In genomic region chr5:151239237-151239861, GRCh38 we compare ENCODE assay signal across 8 cellular contexts. TPM values are rescaled to one million over a fixed set of nuclear protein-coding genes. Genes with fewer than 3 reads are reported as not detected.
DNase-seq lines count a peak whose midpoint lies in the region; ATAC-seq and TF ChIP-seq lines count a peak whose summit lies in the region.

No MANE protein-coding gene starts in this region.

- H3K36me3 Mint-ChIP-seq in H9 (ENCODE audit: insufficient read depth in 1 of 3, low read depth in 3 of 3) = peaks cover 0 to 6% (median 0%) of the 10 kb centered on the region in 3 experiments; a peak in 1 of 7 replicates
- no peaks in the 10 kb centered on the region for H3K36me3 Mint-ChIP-seq in activated T-cell treated with anti-CD3 and anti-CD28 coated beads, Interleukin-2, amount 50 U/mL, for 24 hours (ENCODE audit: low read depth)

- H3K27me3 ChIP-seq in H9 (ENCODE audit: insufficient read depth, low read length) (no peaks in the 10 kb centered on the region), gastroesophageal sphincter (no peaks in the 10 kb centered on the region), trophoblast cell (ENCODE audit: insufficient read depth, low read length) (no peaks in the 10 kb centered on the region)

- ATAC-seq in gastroesophageal sphincter = peak; percentile 70

- no CpG with 5 or more reads among the region's 17 CpGs for WGBS in H9 (ENCODE audit: extremely low coverage, insufficient read length, low lambda C conversion rate)
- WGBS in gastroesophageal sphincter (ENCODE audit: low coverage in 1 of 2), 2 donors = 28 to 42% methylated on average over 3 to 12 of the region's 17 CpGs
- no CpG with 5 or more reads among the region's 17 CpGs for WGBS in trophoblast cell (ENCODE audit: extremely low coverage, insufficient coverage, insufficient read length)

- peaks cover 18 to 35% of the 10 kb centered on the region in 2 experiments for H3K4me1 Mint-ChIP-seq in H9
- peaks cover 42% of the 10 kb centered on the region for H3K4me1 Mint-ChIP-seq in activated T-cell treated with anti-CD3 and anti-CD28 coated beads, Interleukin-2, amount 50 U/mL, for 24 hours (ENCODE audit: low read depth)

- H3K18ac ChIP-seq in H9 (ENCODE audit: insufficient read length, low read depth, low read length) (no peak overlapping the region), trophoblast cell (ENCODE audit: low read length) (no peak overlapping the region)

- no peak overlapping the region for H4K12ac ChIP-seq in trophoblast cell (ENCODE audit: low read depth, low read length)

- H3K4me2 ChIP-seq in H9 (ENCODE audit: insufficient read depth, insufficient read length, low read length) = no peak overlapping the region
- H3K4me2 ChIP-seq in trophoblast cell (ENCODE audit: low read length) = no peak overlapping the region

- no peak overlapping the region for H2BK5ac ChIP-seq in H9 (ENCODE audit: insufficient read length, low read length)
- peak overlapping the region; percentile 35 for H2BK5ac ChIP-seq in trophoblast cell (ENCODE audit: low read depth, low read length, poor library complexity)

- H2AK5ac ChIP-seq in H9 (ENCODE audit: insufficient read length, low read length) = no peak overlapping the region
- no peak overlapping the region for H2AK5ac ChIP-seq in trophoblast cell (ENCODE audit: low read length)

- H3K9me3 ChIP-seq in H9 (ENCODE audit: control insufficient read depth, low read depth, low read length) = no peaks in the 10 kb centered on the region
- H3K9me3 ChIP-seq in gastroesophageal sphincter = no peaks in the 10 kb centered on the region
- no peaks in the 10 kb centered on the region for H3K9me3 ChIP-seq in trophoblast cell (ENCODE audit: insufficient read depth, low read depth, low read length)

- H2BK15ac ChIP-seq in H9 (ENCODE audit: low read depth, low read length) = no peak overlapping the region

- H3K9me3 Mint-ChIP-seq in H9 = peaks cover 6% of the 10 kb centered on the region in 2 experiments; a peak in 3 of 5 replicates
- no peaks in the 10 kb centered on the region for H3K9me3 Mint-ChIP-seq in activated T-cell treated with anti-CD3 and anti-CD28 coated beads, Interleukin-2, amount 50 U/mL, for 24 hours

- H4K91ac ChIP-seq in H9 (ENCODE audit: insufficient read length, low read depth, low read length) (no peak overlapping the region), trophoblast cell (ENCODE audit: low read depth, low read length) (peak overlapping the region; percentile 77)

- H4K20me1 ChIP-seq in H9 (ENCODE audit: control insufficient read depth, insufficient read depth, insufficient read length) = no peaks in the 10 kb centered on the region

- H3K4me1 ChIP-seq in H9 (ENCODE audit: insufficient read depth, low read length) (peaks cover 2% of the 10 kb centered on the region; the same call in 1 of the 2 replicates), gastroesophageal sphincter (peaks cover 0 to 38% (median 20%) of the 10 kb centered on the region in 3 donors), trophoblast cell (ENCODE audit: control insufficient read depth in 1 of 2, insufficient read depth in 2 of 2, low read length in 2 of 2) (peaks cover 13 to 17% of the 10 kb centered on the region in 2 experiments)

- H3K79me1 ChIP-seq in H9 (ENCODE audit: insufficient read depth, low read depth, low read length, poor library complexity, severe bottlenecking) (no peaks in the 10 kb centered on the region), trophoblast cell (ENCODE audit: low read length) (peaks cover 9% of the 10 kb centered on the region)

- no peak for TF ChIP-seq POLR2A in gastroesophageal sphincter (IDR thresholded peaks at IDR 0.05)

- no peak overlapping the region for H3K4me3 Mint-ChIP-seq in H9
- H3K4me3 Mint-ChIP-seq in activated T-cell treated with anti-CD3 and anti-CD28 coated beads, Interleukin-2, amount 50 U/mL, for 24 hours = no peak overlapping the region

- no peak overlapping the region for H2BK20ac ChIP-seq in H9 (ENCODE audit: low read depth, low read length, poor library complexity, severe bottlenecking)

- no peak overlapping the region for H3K27ac ChIP-seq in H9 (ENCODE audit: insufficient read length, low read depth, low read length)
- H3K27ac ChIP-seq in gastroesophageal sphincter = peak overlapping the region; percentile 70 to 89 (median 85)
- H3K27ac ChIP-seq in trophoblast cell (ENCODE audit: low read depth, low read length) = no peak overlapping the region

- TF ChIP-seq CTCF in H9 (conservative IDR thresholded peaks at IDR 0.05) (peak; percentile 71), gastroesophageal sphincter (IDR thresholded peaks at IDR 0.05) (peak; percentile 63 to 83 (median 74))

- H4K5ac ChIP-seq in H9 (ENCODE audit: insufficient read length, low read depth, low read length) = no peak overlapping the region

- H3K4ac ChIP-seq in H9 (ENCODE audit: low read depth, low read length) = no peak overlapping the region
- no peak overlapping the region for H3K4ac ChIP-seq in trophoblast cell (ENCODE audit: low read depth, low read length)

- no peak overlapping the region for H4K8ac ChIP-seq in H9 (replicated peaks; ENCODE audit: insufficient read length, low read depth, low read length)
- H4K8ac ChIP-seq in trophoblast cell (ENCODE audit: low read depth, low read length) = no peak overlapping the region

- no peak for TF ChIP-seq EP300 in gastroesophageal sphincter (IDR thresholded peaks at IDR 0.05)

- DNase-seq in NCI-H2196 (lab: John Stamatoyannopoulos, UW; ENCODE audit: unreplicated experiment) (peak; percentile 34), NCI-H2196 treated with DMSO at 0.1 percent for 48 hours (lab: John Stamatoyannopoulos, UW; ENCODE audit: unreplicated experiment) (no peak), H9 (peak; percentile 58), NCI-H226 (peak; percentile 33), trophoblast cell (peak; percentile 55 to 78), cerebellum (ENCODE audit: low spot score) (no peak)
- peak; percentile 77 for DNase-seq in activated T-cell treated with anti-CD3 and anti-CD28 coated beads, Interleukin-2, amount 50 U/mL, for 24 hours

- H2BK12ac ChIP-seq in H9 (ENCODE audit: insufficient read length, low read depth, low read length) (no peak overlapping the region), trophoblast cell (ENCODE audit: low read length) (peak overlapping the region; percentile 65)

- H3K79me2 ChIP-seq in H9 (ENCODE audit: insufficient read depth, low read length) = no peaks in the 10 kb centered on the region
- no peaks in the 10 kb centered on the region for H3K79me2 ChIP-seq in trophoblast cell (ENCODE audit: control insufficient read depth, insufficient read depth, low read length, poor library complexity)

- H2BK120ac ChIP-seq in H9 (ENCODE audit: low read depth, low read length, poor library complexity, severe bottlenecking) (no peak overlapping the region), trophoblast cell (ENCODE audit: insufficient read depth, low read length, poor library complexity) (peak overlapping the region; percentile 83)

- no peak overlapping the region for H3K27ac Mint-ChIP-seq in H9
- no peak overlapping the region for H3K27ac Mint-ChIP-seq in activated T-cell treated with anti-CD3 and anti-CD28 coated beads, Interleukin-2, amount 50 U/mL, for 24 hours

- peaks cover 5% of the 10 kb centered on the region for H3K27me3 Mint-ChIP-seq in H9 (ENCODE audit: low read depth)
- no peaks in the 10 kb centered on the region for H3K27me3 Mint-ChIP-seq in activated T-cell treated with anti-CD3 and anti-CD28 coated beads, Interleukin-2, amount 50 U/mL, for 24 hours

- H3K14ac ChIP-seq in H9 (ENCODE audit: insufficient read depth, low read length) = no peak overlapping the region
- peak overlapping the region; percentile 29 for H3K14ac ChIP-seq in trophoblast cell (ENCODE audit: low read length)

- no peak overlapping the region for H3T11ph ChIP-seq in H9 (ENCODE audit: low read length)

- H3K36me3 ChIP-seq in gastroesophageal sphincter = no peaks in the 10 kb centered on the region
- H3K36me3 ChIP-seq in trophoblast cell (ENCODE audit: control insufficient read depth in 1 of 2, insufficient read depth in 2 of 2, low read length in 2 of 2) = no peaks in the 10 kb centered on the region

- no peak overlapping the region for H2AFZ ChIP-seq in H9 (ENCODE audit: low read length)
- H2AFZ ChIP-seq in trophoblast cell (ENCODE audit: insufficient read depth, low read length, poor library complexity) = no peak overlapping the region

- H3K56ac ChIP-seq in H9 (ENCODE audit: insufficient read length, low read depth, low read length) = no peak overlapping the region

- H3K23ac ChIP-seq in H9 (ENCODE audit: insufficient read length, low read depth, low read length) (no peak overlapping the region), trophoblast cell (ENCODE audit: low read length) (no peak overlapping the region)

- H3K9ac ChIP-seq in H9 (ENCODE audit: extremely low read depth, insufficient read length, low read length) = no peak overlapping the region
- no peak overlapping the region for H3K9ac ChIP-seq in trophoblast cell (ENCODE audit: low read length)

- H3K23me2 ChIP-seq in H9 (ENCODE audit: insufficient read length, low read depth, low read length, poor library complexity, severe bottlenecking) = no peaks in the 10 kb centered on the region

- H3K4me3 ChIP-seq in gastroesophageal sphincter (peak overlapping the region in 1 of 2 donors; percentile 43), trophoblast cell (ENCODE audit: low read depth, low read length) (no peak overlapping the region)

RNA-seq across cellular contexts. Expression of gene GM2A, which starts 13.6 kb away (rescaled TPM):
- total RNA-seq in H9 (2021) (25.9 and 27.8 TPM in 2 replicates), gastroesophageal sphincter (10 to 100 TPM; 23.3 to 37.2 (median 29.1) TPM), cerebellum (13.5 TPM)
- polyA plus RNA-seq in trophoblast cell (2013) = 103 and 109 TPM in 2 replicates

RNA-seq across cellular contexts. Expression of gene CCDC69, which starts 15.5 kb away (rescaled TPM):
- total RNA-seq in H9 (2021) (5.3 and 6.0 TPM in 2 replicates), gastroesophageal sphincter (100 to 1,000 TPM; 204 to 317 (median 256) TPM), cerebellum (0.36 TPM)
- polyA plus RNA-seq in trophoblast cell (2013) = 9.9 and 10.2 TPM in 2 replicates

Comparison
In these comparisons a context has a peak if more than half of its experiments do, and no peak if none do; other contexts are left out.
1. DNase-seq: peak in NCI-H2196 (single experiment), H9 (single experiment), NCI-H226 (single experiment), activated T-cell treated with anti-CD3 and anti-CD28 coated beads, Interleukin-2, amount 50 U/mL, for 24 hours (single experiment) and trophoblast cell (2 of 2); none in NCI-H2196 treated with DMSO at 0.1 percent for 48 hours (single experiment) and cerebellum (single experiment).
2. H3K27ac ChIP-seq: peak in gastroesophageal sphincter (4 of 4); none in H9 (single experiment) and trophoblast cell (single experiment).
3. RNA of gene CCDC69, which starts 15.5 kb away (total RNA-seq): 204 to 317 TPM in gastroesophageal sphincter; 5.3 to 6.0 TPM in H9 and 0.36 TPM in cerebellum (single experiment); every median in the first group is over 10 times any median in the second.